In genomic region chr14:39433452-39433813, GRCh38 we compare ENCODE assay signal across 8 cellular contexts.
DNase-seq lines count a peak whose midpoint lies in the region; ATAC-seq and TF ChIP-seq lines count a peak whose summit lies in the region.

No MANE protein-coding gene starts in this region.

- TF ChIP-seq CTCF in HEK293 (tag by site-specific recombination; IDR thresholded peaks at IDR 0.05) (no peak), VCaP (conservative IDR thresholded peaks at IDR 0.05) (no peak), foreskin fibroblast (IDR thresholded peaks at IDR 0.05; ENCODE audit: low read depth, low read length) (no peak)

- H3K27ac ChIP-seq in HEK293 (ENCODE audit: extremely low read depth, low read depth, low read length) (no peak overlapping the region), VCaP (peak overlapping the region; percentile 96)

- H3K9me3 ChIP-seq in HEK293 (ENCODE audit: control insufficient read depth, insufficient read depth, low read depth, low read length), result no peaks in the 10 kb centered on the region

- POLR2A ChIA-PET in HEK293 (lab: Yijun Ruan, JAX), result interaction anchor here (0.9 to 3.1 kb wide), 5 partner anchors 90 to 330 kb away, joined by 3 to 24 read pairs (median 15); partner anchors contain the start of genes GEMIN2, PNN, SEC23A and TRAPPC6B

- no peak for ATAC-seq in GM21447 (IDR thresholded peaks at IDR 0.05; ENCODE audit: unreplicated experiment)
- ATAC-seq in HG02885 (IDR thresholded peaks at IDR 0.05; ENCODE audit: poor library complexity, unreplicated experiment), result no peak

- H3K4me1 ChIP-seq in HEK293 (ENCODE audit: control insufficient read depth, insufficient read depth, low read length), result peaks cover 4% of the 10 kb centered on the region; the same call in 1 of the 2 replicates

- DNase-seq in foreskin fibroblast (no peak), skeletal muscle cell (ENCODE audit: low read depth) (no peak), NCI-H187 treated with DMSO at 0.1 percent for 48 hours (lab: John Stamatoyannopoulos, UW) (no peak), GM19238 (ENCODE audit: insufficient read length, low spot score) (no peak)

- H3K4me3 ChIP-seq in HEK293 (ENCODE audit: low read depth, low read length), result peak overlapping the region; percentile 72
- peak overlapping the region; percentile 59 to 71 for H3K4me3 ChIP-seq in foreskin fibroblast (ENCODE audit: low read depth in 1 of 2, low read length in 2 of 2)
- peak overlapping the region; percentile 77 for H3K4me3 ChIP-seq in skeletal muscle cell (ENCODE audit: low read depth, low read length)

- CTCF ChIA-PET in HEK293 (lab: Yijun Ruan, JAX), result interaction anchor here (0.5 to 0.7 kb wide), 3 partner anchors 12 to 331 kb away, joined by 3 to 4 read pairs (median 3); partner anchors contain the start of gene SEC23A

- H3K36me3 ChIP-seq in HEK293 (ENCODE audit: control insufficient read depth in 2 of 2, insufficient read depth in 1 of 2, low read length in 2 of 2), result no peaks in the 10 kb centered on the region

TF ChIP-seq in HEK293, 187 proteins besides CTCF, POLR2A, EP300 and RAD21:
- no peak for TF ChIP-seq ZNF174 (tag by site-specific recombination; IDR thresholded peaks at IDR 0.05)
- no peak for TF ChIP-seq ZNF621 (tag by site-specific recombination; IDR thresholded peaks at IDR 0.05)
- no peak for TF ChIP-seq KLF17 (tag by site-specific recombination; IDR thresholded peaks at IDR 0.05)
- no peak for TF ChIP-seq REST (tag by site-specific recombination; IDR thresholded peaks at IDR 0.05)
- TF ChIP-seq OVOL3 (tag by site-specific recombination; IDR thresholded peaks at IDR 0.05), result no peak
- TF ChIP-seq INSM2 (tag by site-specific recombination; IDR thresholded peaks at IDR 0.05), result no peak
- no peak for TF ChIP-seq TSHZ1 (tag by site-specific recombination; IDR thresholded peaks at IDR 0.05; ENCODE audit: borderline replicate concordance)
- TF ChIP-seq ZNF114 (tag by site-specific recombination; IDR thresholded peaks at IDR 0.05), result no peak
- no peak for TF ChIP-seq GLI4 (tag by site-specific recombination; IDR thresholded peaks at IDR 0.05)
- TF ChIP-seq RBAK (tag by site-specific recombination; IDR thresholded peaks at IDR 0.05), result no peak
- TF ChIP-seq ZNF76 (tag by site-specific recombination; IDR thresholded peaks at IDR 0.05; ENCODE audit: borderline replicate concordance, low read depth), result no peak
- no peak for TF ChIP-seq ZNF112 (tag by site-specific recombination; IDR thresholded peaks at IDR 0.05)
- TF ChIP-seq ZNF311 (tag by site-specific recombination; IDR thresholded peaks at IDR 0.05; ENCODE audit: borderline replicate concordance), result no peak
TF ChIP-seq in HEK293: peak in this region for 0.
